ENCODE assay signal across 8 cellular contexts in genomic region chr19:20999731-21000352, GRCh38. TPM values are rescaled to one million over a fixed set of nuclear protein-coding genes. Genes with fewer than 3 reads are reported as not detected.
A peak's percentile ranks its signal among the peaks of the same experiment; 100 is the strongest.
DNase-seq lines count a peak whose midpoint lies in the region; ATAC-seq and TF ChIP-seq lines count a peak whose summit lies in the region.

No MANE protein-coding gene starts in this region.

- ATAC-seq in GM18517 (IDR thresholded peaks at IDR 0.05; ENCODE audit: unreplicated experiment) (peak; percentile 92), HG03045 (IDR thresholded peaks at IDR 0.05; ENCODE audit: unreplicated experiment) (peak; percentile 99)

- H3K36me3 Mint-ChIP-seq in endothelial cell (ENCODE audit: low read depth, unreplicated experiment) (no peaks in the 10 kb centered on the region), mesothelial cell of epicardium (peaks cover 2% of the 10 kb centered on the region)

- H3K27ac Mint-ChIP-seq in endothelial cell (ENCODE audit: unreplicated experiment) (peak overlapping the region; percentile 42), mesothelial cell of epicardium (peak overlapping the region; percentile 95)

- H3K4me3 Mint-ChIP-seq in endothelial cell (ENCODE audit: unreplicated experiment) (peak overlapping the region; percentile 94), mesothelial cell of epicardium (peak overlapping the region; percentile 93)

- H3K4me1 Mint-ChIP-seq in endothelial cell (ENCODE audit: unreplicated experiment) (no peaks in the 10 kb centered on the region), mesothelial cell of epicardium (peaks cover 13% of the 10 kb centered on the region)

- no peaks in the 10 kb centered on the region for H3K9me3 Mint-ChIP-seq in endothelial cell (ENCODE audit: unreplicated experiment)
- no peaks in the 10 kb centered on the region for H3K9me3 Mint-ChIP-seq in mesothelial cell of epicardium

- TF ChIP-seq CTCF in endothelial cell (IDR thresholded peaks at IDR 0.05; ENCODE audit: unreplicated experiment) = no peak
- no peak for TF ChIP-seq CTCF in mesothelial cell of epicardium (IDR thresholded peaks at IDR 0.05; ENCODE audit: unreplicated experiment)

- H3K27me3 Mint-ChIP-seq in endothelial cell (ENCODE audit: unreplicated experiment) (no peaks in the 10 kb centered on the region), mesothelial cell of epicardium (ENCODE audit: low read depth) (no peaks in the 10 kb centered on the region)

- DNase-seq in NCI-H524 (lab: John Stamatoyannopoulos, UW) (peak; percentile 95), endothelial cell (ENCODE audit: low spot score) (peak; percentile 81), mesothelial cell of epicardium (ENCODE audit: low spot score in 2 of 2, unreplicated experiment in 2 of 2) (peak; percentile 80 to 89), NCI-H1048 (lab: John Stamatoyannopoulos, UW) (no peak)
- peak; percentile 59 for DNase-seq in activated CD8-positive, alpha-beta memory T cell treated with anti-CD3 and anti-CD28 coated beads, Interleukin-2, amount 50 U/mL, for 1 hour (ENCODE audit: extremely low read depth)
- DNase-seq in stimulated activated CD8-positive, alpha-beta memory T cell treated with anti-CD3 and anti-CD28 coated beads, Interleukin-15, amount 100 ng/mL, for 1 hour (ENCODE audit: low read depth) = peak; percentile 63

RNA-seq across cellular contexts. Expression of gene ZNF430, which starts 20.6 kb away (rescaled TPM):
- total RNA-seq in endothelial cell (ENCODE audit: unreplicated experiment) (11.5 TPM), mesothelial cell of epicardium (18.8 to 23.1 TPM (median 22.6 TPM) in 3 replicates)
